In genomic region chr16:15055141-15056053, GRCh38 we compare ENCODE assay signal across 8 cellular contexts. TPM values are rescaled to one million over a fixed set of nuclear protein-coding genes. Genes with fewer than 3 reads are reported as not detected.
DNase-seq lines count a peak whose midpoint lies in the region; ATAC-seq and TF ChIP-seq lines count a peak whose summit lies in the region.

No MANE protein-coding gene starts in this region.

- H2AFZ ChIP-seq in trophoblast cell (ENCODE audit: insufficient read depth, low read length, poor library complexity): peak overlapping the region; percentile 91

- no peaks in the 10 kb centered on the region for H3K27me3 Mint-ChIP-seq in activated CD4-positive, alpha-beta memory T cell treated with anti-CD3 and anti-CD28 coated beads, Interleukin-2, amount 10 ng/mL, durations not matched to agents 7 days and 5 days

- no peak overlapping the region for H3K23ac ChIP-seq in trophoblast cell (ENCODE audit: low read length)

- CTCF ChIA-PET in activated CD4-positive, alpha-beta memory T cell treated with anti-CD3 and anti-CD28 coated beads, Interleukin-2, amount 10 ng/mL, durations not matched to agents 7 days and 5 days (lab: Charles Lee): no interaction called here

- H3K79me2 ChIP-seq in trophoblast cell (ENCODE audit: control insufficient read depth, insufficient read depth, low read length, poor library complexity): peaks cover 6% of the 10 kb centered on the region

- H3K27me3 ChIP-seq in trophoblast cell (ENCODE audit: insufficient read depth, low read length): no peaks in the 10 kb centered on the region

- H3K4me1 ChIP-seq in trophoblast cell (ENCODE audit: control insufficient read depth in 1 of 2, insufficient read depth in 2 of 2, low read length in 2 of 2): peaks cover 7 to 10% of the 10 kb centered on the region in 2 experiments

- peaks cover 7% of the 10 kb centered on the region for H3K79me1 ChIP-seq in trophoblast cell (ENCODE audit: low read length)

- peak overlapping the region; percentile 89 for H2BK120ac ChIP-seq in trophoblast cell (ENCODE audit: insufficient read depth, low read length, poor library complexity)

- peak; percentile 3 for TF ChIP-seq CTCF in fibroblast of the aortic adventitia (IDR thresholded peaks at IDR 0.05; ENCODE audit: insufficient read depth, low read length)

- DNase-seq in NCI-H510A treated with DMSO at 0.1 percent for 48 hours (lab: John Stamatoyannopoulos, UW): peak; percentile 27
- DNase-seq in NCI-H510A (lab: John Stamatoyannopoulos, UW): no peak
- DNase-seq in activated CD4-positive, alpha-beta memory T cell treated with anti-CD3 and anti-CD28 coated beads, Interleukin-2, amount 10 ng/mL, durations not matched to agents 7 days and 5 days: peak; percentile 23
- DNase-seq in fibroblast of the aortic adventitia (ENCODE audit: low read depth): peak; percentile 37
- DNase-seq in trophoblast cell: peak in 1 of 2 donors; percentile 33
- DNase-seq in inferior parietal cortex (ENCODE audit: extremely low spot score): no peak

- H3K9me3 Mint-ChIP-seq in activated CD4-positive, alpha-beta memory T cell treated with anti-CD3 and anti-CD28 coated beads, Interleukin-2, amount 10 ng/mL, durations not matched to agents 7 days and 5 days: no peaks in the 10 kb centered on the region

- H4K91ac ChIP-seq in trophoblast cell (ENCODE audit: low read depth, low read length): peak overlapping the region; percentile 92

- H3K4ac ChIP-seq in trophoblast cell (ENCODE audit: low read depth, low read length): peak overlapping the region; percentile 90

- peak overlapping the region; percentile 83 for H3K9ac ChIP-seq in trophoblast cell (ENCODE audit: low read length)

- peak overlapping the region; percentile 92 for H3K4me3 Mint-ChIP-seq in activated CD4-positive, alpha-beta memory T cell treated with anti-CD3 and anti-CD28 coated beads, Interleukin-2, amount 10 ng/mL, durations not matched to agents 7 days and 5 days

- H2BK12ac ChIP-seq in trophoblast cell (ENCODE audit: low read length): peak overlapping the region; percentile 13

- ATAC-seq in GM21737 (IDR thresholded peaks at IDR 0.05; ENCODE audit: unreplicated experiment): peak; percentile 63

- H3K4me3 ChIP-seq in fibroblast of the aortic adventitia (ENCODE audit: low read depth, low read length): peak overlapping the region; percentile 89
- H3K4me3 ChIP-seq in trophoblast cell (ENCODE audit: low read depth, low read length): peak overlapping the region; percentile 87

- H3K27ac ChIP-seq in KOPT-K1 (ENCODE audit: low read depth, low read length, poor library complexity, severe bottlenecking) (peak overlapping the region; percentile 59), trophoblast cell (ENCODE audit: low read depth, low read length) (peak overlapping the region; percentile 16)

- WGBS in trophoblast cell (ENCODE audit: extremely low coverage, insufficient coverage, insufficient read length): no CpG with 5 or more reads among the region's 81 CpGs

- H3K36me3 ChIP-seq in KOPT-K1 (ENCODE audit: insufficient read depth, low read length) (peaks cover 25% of the 10 kb centered on the region), trophoblast cell (ENCODE audit: control insufficient read depth in 1 of 2, insufficient read depth in 2 of 2, low read length in 2 of 2) (peaks cover 4 to 11% of the 10 kb centered on the region in 2 experiments)

- peak overlapping the region; percentile 66 for H3K4me2 ChIP-seq in trophoblast cell (ENCODE audit: low read length)

- H3K18ac ChIP-seq in trophoblast cell (ENCODE audit: low read length): peak overlapping the region; percentile 98

- H4K12ac ChIP-seq in trophoblast cell (ENCODE audit: low read depth, low read length): peak overlapping the region; percentile 84

- H3K9me3 ChIP-seq in KOPT-K1 (ENCODE audit: insufficient read depth, low read length, poor library complexity, severe bottlenecking): no peaks in the 10 kb centered on the region
- H3K9me3 ChIP-seq in trophoblast cell (ENCODE audit: insufficient read depth, low read depth, low read length): no peaks in the 10 kb centered on the region

- H3K36me3 Mint-ChIP-seq in activated CD4-positive, alpha-beta memory T cell treated with anti-CD3 and anti-CD28 coated beads, Interleukin-2, amount 10 ng/mL, durations not matched to agents 7 days and 5 days (ENCODE audit: low read depth): peaks cover 20% of the 10 kb centered on the region

- peak overlapping the region; percentile 80 for H3K27ac Mint-ChIP-seq in activated CD4-positive, alpha-beta memory T cell treated with anti-CD3 and anti-CD28 coated beads, Interleukin-2, amount 10 ng/mL, durations not matched to agents 7 days and 5 days

- peaks cover 21% of the 10 kb centered on the region for H3K4me1 Mint-ChIP-seq in activated CD4-positive, alpha-beta memory T cell treated with anti-CD3 and anti-CD28 coated beads, Interleukin-2, amount 10 ng/mL, durations not matched to agents 7 days and 5 days

- H4K8ac ChIP-seq in trophoblast cell (ENCODE audit: low read depth, low read length): peak overlapping the region; percentile 74

- POLR2A ChIA-PET in activated CD4-positive, alpha-beta memory T cell treated with anti-CD3 and anti-CD28 coated beads, Interleukin-2, amount 10 ng/mL, durations not matched to agents 7 days and 5 days (lab: Charles Lee): interaction anchor here (1.1 to 1.5 kb wide), 3 partner anchors 9 to 38 kb away, joined by 3 to 5 read pairs (median 4); no protein-coding TSS in a partner anchor

- peak overlapping the region; percentile 69 for H2BK5ac ChIP-seq in trophoblast cell (ENCODE audit: low read depth, low read length, poor library complexity)

- H2AK5ac ChIP-seq in trophoblast cell (ENCODE audit: low read length): peak overlapping the region; percentile 93

- peak overlapping the region; percentile 97 for H3K14ac ChIP-seq in trophoblast cell (ENCODE audit: low read length)

RNA-seq across cellular contexts. Expression of gene NTAN1, which starts 0.5 kb away (rescaled TPM):
- 10 to 100 TPM; 58.6 to 59.1 TPM for total RNA-seq in activated CD4-positive, alpha-beta memory T cell treated with anti-CD3 and anti-CD28 coated beads, Interleukin-2, amount 10 ng/mL, durations not matched to agents 7 days and 5 days
- total RNA-seq in fibroblast of the aortic adventitia (ENCODE audit: low replicate concordance): 21.6 and 109 TPM in 2 replicates
- 56.5 and 60.0 TPM in 2 replicates for polyA plus RNA-seq in trophoblast cell (2013)

RNA-seq across cellular contexts. Expression of gene RRN3, which starts 38.7 kb away (rescaled TPM):
- total RNA-seq in activated CD4-positive, alpha-beta memory T cell treated with anti-CD3 and anti-CD28 coated beads, Interleukin-2, amount 10 ng/mL, durations not matched to agents 7 days and 5 days: 10 to 100 TPM; 26.1 to 26.8 TPM
- 26.1 and 27.9 TPM in 2 replicates for total RNA-seq in fibroblast of the aortic adventitia (ENCODE audit: low replicate concordance)
- polyA plus RNA-seq in trophoblast cell (2013): 10.4 and 11.3 TPM in 2 replicates

Comparison
In these comparisons a context has a peak if more than half of its experiments do, and no peak if none do; other contexts are left out.
1. DNase-seq: peak in NCI-H510A treated with DMSO at 0.1 percent for 48 hours (single experiment), activated CD4-positive, alpha-beta memory T cell treated with anti-CD3 and anti-CD28 coated beads, Interleukin-2, amount 10 ng/mL, durations not matched to agents 7 days and 5 days (single experiment) and fibroblast of the aortic adventitia (single experiment); none in NCI-H510A (single experiment) and inferior parietal cortex (single experiment).